Comparison of ENCODE assay signal across 1 cellular context in genomic region chr17:1709971-1710806, GRCh38.
TF ChIP-seq lines count a peak whose summit lies in the region.

TLCD2 (minus strand) TSS chr17:1710377; CDS start chr17:1710242, 135 bp downstream.

TF ChIP-seq in HepG2, 621 proteins besides CTCF, POLR2A, EP300 and RAD21 (continued from another document):
- TF ChIP-seq ARID4A (CRISPR knock-in tag; IDR thresholded peaks at IDR 0.05; ENCODE audit: borderline replicate concordance) (peak; percentile 83), SAFB2 (CRISPR knock-in tag; IDR thresholded peaks at IDR 0.05; ENCODE audit: borderline replicate concordance, low read depth) (no peak), ZNF260 (CRISPR knock-in tag; IDR thresholded peaks at IDR 0.05; ENCODE audit: borderline replicate concordance, low read depth) (no peak), U2AF1 (optimal IDR thresholded peaks at IDR 0.05; ENCODE audit: low read depth, low read length) (no peak), ZNF546 (CRISPR knock-in tag; conservative IDR thresholded peaks at IDR 0.05) (no peak), NR2F1 (CRISPR knock-in tag; IDR thresholded peaks at IDR 0.05) (peak; percentile 37 to 56; a peak in 1 of 4 replicates), ZNF367 (CRISPR knock-in tag; IDR thresholded peaks at IDR 0.05; ENCODE audit: borderline replicate concordance) (0 out of 2 replicates have a peak, but pooled peaks have one; percentile 48), ZNF431 (CRISPR knock-in tag; IDR thresholded peaks at IDR 0.05; ENCODE audit: borderline replicate concordance, low read depth) (no peak), CAMTA2 (CRISPR knock-in tag; IDR thresholded peaks at IDR 0.05; ENCODE audit: borderline replicate concordance) (no peak), THAP11 (CRISPR knock-in tag; IDR thresholded peaks at IDR 0.05) (peak; percentile 33; the same call in 1 of the 2 replicates), NAIF1 (CRISPR knock-in tag; IDR thresholded peaks at IDR 0.05; ENCODE audit: borderline replicate concordance) (no peak), WIZ (CRISPR knock-in tag; IDR thresholded peaks at IDR 0.05) (no peak), TAF15 (IDR thresholded peaks at IDR 0.05; ENCODE audit: low read depth, low read length, poor library complexity, severe bottlenecking) (no peak), ARHGAP35 (CRISPR knock-in tag; IDR thresholded peaks at IDR 0.05; ENCODE audit: borderline replicate concordance) (no peak), ZBTB20 (CRISPR knock-in tag; IDR thresholded peaks at IDR 0.05; ENCODE audit: borderline replicate concordance, low read depth) (no peak), ZSCAN29 (CRISPR knock-in tag; conservative IDR thresholded peaks at IDR 0.05) (no peak), ZNF839 (CRISPR knock-in tag; IDR thresholded peaks at IDR 0.05; ENCODE audit: borderline replicate concordance) (no peak)
- TF ChIP-seq, protein P1, sequence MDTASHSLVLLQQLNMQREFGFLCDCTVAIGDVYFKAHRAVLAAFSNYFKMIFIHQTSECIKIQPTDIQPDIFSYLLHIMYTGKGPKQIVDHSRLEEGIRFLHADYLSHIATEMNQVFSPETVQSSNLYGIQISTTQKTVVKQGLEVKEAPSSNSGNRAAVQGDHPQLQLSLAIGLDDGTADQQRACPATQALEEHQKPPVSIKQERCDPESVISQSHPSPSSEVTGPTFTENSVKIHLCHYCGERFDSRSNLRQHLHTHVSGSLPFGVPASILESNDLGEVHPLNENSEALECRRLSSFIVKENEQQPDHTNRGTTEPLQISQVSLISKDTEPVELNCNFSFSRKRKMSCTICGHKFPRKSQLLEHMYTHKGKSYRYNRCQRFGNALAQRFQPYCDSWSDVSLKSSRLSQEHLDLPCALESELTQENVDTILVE (CRISPR knock-in tag; IDR thresholded peaks at IDR 0.05), result no peak; the same call in 1 of the 2 replicates
- TF ChIP-seq, protein P2, sequence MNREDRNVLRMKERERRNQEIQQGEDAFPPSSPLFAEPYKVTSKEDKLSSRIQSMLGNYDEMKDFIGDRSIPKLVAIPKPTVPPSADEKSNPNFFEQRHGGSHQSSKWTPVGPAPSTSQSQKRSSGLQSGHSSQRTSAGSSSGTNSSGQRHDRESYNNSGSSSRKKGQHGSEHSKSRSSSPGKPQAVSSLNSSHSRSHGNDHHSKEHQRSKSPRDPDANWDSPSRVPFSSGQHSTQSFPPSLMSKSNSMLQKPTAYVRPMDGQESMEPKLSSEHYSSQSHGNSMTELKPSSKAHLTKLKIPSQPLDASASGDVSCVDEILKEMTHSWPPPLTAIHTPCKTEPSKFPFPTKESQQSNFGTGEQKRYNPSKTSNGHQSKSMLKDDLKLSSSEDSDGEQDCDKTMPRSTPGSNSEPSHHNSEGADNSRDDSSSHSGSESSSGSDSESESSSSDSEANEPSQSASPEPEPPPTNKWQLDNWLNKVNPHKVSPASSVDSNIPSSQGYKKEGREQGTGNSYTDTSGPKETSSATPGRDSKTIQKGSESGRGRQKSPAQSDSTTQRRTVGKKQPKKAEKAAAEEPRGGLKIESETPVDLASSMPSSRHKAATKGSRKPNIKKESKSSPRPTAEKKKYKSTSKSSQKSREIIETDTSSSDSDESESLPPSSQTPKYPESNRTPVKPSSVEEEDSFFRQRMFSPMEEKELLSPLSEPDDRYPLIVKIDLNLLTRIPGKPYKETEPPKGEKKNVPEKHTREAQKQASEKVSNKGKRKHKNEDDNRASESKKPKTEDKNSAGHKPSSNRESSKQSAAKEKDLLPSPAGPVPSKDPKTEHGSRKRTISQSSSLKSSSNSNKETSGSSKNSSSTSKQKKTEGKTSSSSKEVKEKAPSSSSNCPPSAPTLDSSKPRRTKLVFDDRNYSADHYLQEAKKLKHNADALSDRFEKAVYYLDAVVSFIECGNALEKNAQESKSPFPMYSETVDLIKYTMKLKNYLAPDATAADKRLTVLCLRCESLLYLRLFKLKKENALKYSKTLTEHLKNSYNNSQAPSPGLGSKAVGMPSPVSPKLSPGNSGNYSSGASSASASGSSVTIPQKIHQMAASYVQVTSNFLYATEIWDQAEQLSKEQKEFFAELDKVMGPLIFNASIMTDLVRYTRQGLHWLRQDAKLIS (CRISPR knock-in tag; IDR thresholded peaks at IDR 0.05), result no peak
- TF ChIP-seq, protein P3, sequence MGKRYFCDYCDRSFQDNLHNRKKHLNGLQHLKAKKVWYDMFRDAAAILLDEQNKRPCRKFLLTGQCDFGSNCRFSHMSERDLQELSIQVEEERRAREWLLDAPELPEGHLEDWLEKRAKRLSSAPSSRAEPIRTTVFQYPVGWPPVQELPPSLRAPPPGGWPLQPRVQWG (CRISPR knock-in tag; IDR thresholded peaks at IDR 0.05; ENCODE audit: borderline replicate concordance, low read depth), result no peak
- TF ChIP-seq, protein P4, sequence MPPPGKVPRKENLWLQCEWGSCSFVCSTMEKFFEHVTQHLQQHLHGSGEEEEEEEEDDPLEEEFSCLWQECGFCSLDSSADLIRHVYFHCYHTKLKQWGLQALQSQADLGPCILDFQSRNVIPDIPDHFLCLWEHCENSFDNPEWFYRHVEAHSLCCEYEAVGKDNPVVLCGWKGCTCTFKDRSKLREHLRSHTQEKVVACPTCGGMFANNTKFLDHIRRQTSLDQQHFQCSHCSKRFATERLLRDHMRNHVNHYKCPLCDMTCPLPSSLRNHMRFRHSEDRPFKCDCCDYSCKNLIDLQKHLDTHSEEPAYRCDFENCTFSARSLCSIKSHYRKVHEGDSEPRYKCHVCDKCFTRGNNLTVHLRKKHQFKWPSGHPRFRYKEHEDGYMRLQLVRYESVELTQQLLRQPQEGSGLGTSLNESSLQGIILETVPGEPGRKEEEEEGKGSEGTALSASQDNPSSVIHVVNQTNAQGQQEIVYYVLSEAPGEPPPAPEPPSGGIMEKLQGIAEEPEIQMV (CRISPR knock-in tag; IDR thresholded peaks at IDR 0.05; ENCODE audit: low read depth), result no peak
TF ChIP-seq in HepG2: peak in this region for 97.
